32 cellular contexts compared by ENCODE assay signal in genomic region chr12:89742337-89743022, GRCh38.
"Had no signal": no experiment of that assay in that cellular context is flagged by ENCODE, and none has a peak within 500 bp of the region (broad histone marks: within the 10 kb centered on the region; RNA-seq: fewer than 3 reads in every experiment).

No MANE protein-coding gene starts in this region.

- H3K36me3 ChIP-seq: neural progenitor cell, sigmoid colon, tibial nerve, WERI-Rb-1 had no signal

- DNase-seq: activated CD4-positive, alpha-beta memory T cell treated with anti-CD3 and anti-CD28 coated beads for 36 hours; activated CD4-positive, alpha-beta T cell treated with anti-CD3 and anti-CD28 coated beads, Interleukin-2, amount 10 ng/mL, durations not matched to agents 24 days and 14 days; activated CD4-positive, CD25-positive, alpha-beta regulatory T cell treated with anti-CD3 and anti-CD28 coated beads, Interleukin-2, amount 50 U/mL, for 72 hours; activated CD8-positive, alpha-beta memory T cell treated with anti-CD3 and anti-CD28 coated beads, Interleukin-2, amount 50 U/mL, for 4 hours; activated effector memory CD4-positive, alpha-beta T cell treated with anti-CD3 and anti-CD28 coated beads, Interleukin-2, amount 50 U/mL, for 16 hours; activated naive CD4-positive, alpha-beta T cell treated with anti-CD3 and anti-CD28 coated beads for 36 hours; activated naive CD8-positive, alpha-beta T cell treated with anti-CD3 and anti-CD28 coated beads, Interleukin-2, amount 10 ng/mL, durations not matched to agents 7 days and 5 days; activated T-cell treated with anti-CD3 and anti-CD28 coated beads, Interleukin-2, amount 50 U/mL, for 1 hour; amniotic stem cell; caudate nucleus; head of caudate nucleus; hippocampal formation; left colon; mesenchymal stem cell; natural killer cell; occipital lobe; psoas muscle; sigmoid colon; small intestine; stimulated activated CD4-positive, alpha-beta T cell treated with anti-CD3 and anti-CD28 coated beads, Interleukin-1b, Interleukin-23, amount 100 ng/mL, for 48 hours; stimulated activated CD4-positive, alpha-beta T cell treated with anti-CD3 and anti-CD28 coated beads, Interleukin-4, amount 100 ng/mL, for 4 hours; stimulated activated CD8-positive, alpha-beta memory T cell treated with anti-CD3 and anti-CD28 coated beads, Interleukin-4, amount 100 ng/mL, for 48 hours; stimulated activated naive CD4-positive, alpha-beta T cell treated with Interleukin-2 at 50 U/mL for 16 hours; T1000; WERI-Rb-1 had no signal

- H3K79me2 ChIP-seq: parathyroid adenoma had no signal

- H2AFZ ChIP-seq: neural progenitor cell, parathyroid adenoma had no signal

- H3K9ac ChIP-seq: neural progenitor cell, parathyroid adenoma had no signal

- ATAC-seq: left colon, natural killer cell, psoas muscle had no signal

- H3K27me3 ChIP-seq: neural progenitor cell, sigmoid colon, tibial nerve had no signal

- H3K4me2 ChIP-seq: neural progenitor cell had no signal

- H3K4me1 Mint-ChIP-seq: activated naive CD8-positive, alpha-beta T cell treated with anti-CD3 and anti-CD28 coated beads, Interleukin-2, amount 10 ng/mL, durations not matched to agents 7 days and 5 days; neural progenitor cell had no signal

- H3K4me1 ChIP-seq: neural progenitor cell, parathyroid adenoma, psoas muscle, sigmoid colon, tibial nerve had no signal

- H3K27me3 Mint-ChIP-seq: activated CD4-positive, alpha-beta memory T cell treated with anti-CD3 and anti-CD28 coated beads for 36 hours; activated naive CD8-positive, alpha-beta T cell treated with anti-CD3 and anti-CD28 coated beads, Interleukin-2, amount 10 ng/mL, durations not matched to agents 7 days and 5 days had no signal

- H3K4me3 ChIP-seq: neural progenitor cell, psoas muscle, sigmoid colon, tibial nerve had no signal

- H3K27ac Mint-ChIP-seq: activated CD4-positive, alpha-beta memory T cell treated with anti-CD3 and anti-CD28 coated beads for 36 hours; activated CD4-positive, alpha-beta T cell treated with anti-CD3 and anti-CD28 coated beads, Interleukin-2, amount 10 ng/mL, durations not matched to agents 24 days and 14 days; activated naive CD4-positive, alpha-beta T cell treated with anti-CD3 and anti-CD28 coated beads for 36 hours; activated naive CD8-positive, alpha-beta T cell treated with anti-CD3 and anti-CD28 coated beads, Interleukin-2, amount 10 ng/mL, durations not matched to agents 7 days and 5 days; activated T-helper 1 cell treated with anti-CD3 and anti-CD28 coated beads, Interleukin-12 subunit alpha, Interleukin-12 subunit beta, Interleukin-2, Interleukin-4 antibody, amounts not matched to agents 30 ng/mL and 10 ng/mL and 1 ng/mL, durations not matched to agents 14 hours and 24 hours and 36 hours; natural killer cell; neural progenitor cell had no signal

- H3K27ac ChIP-seq: neural progenitor cell, parathyroid adenoma, psoas muscle, sigmoid colon, tibial nerve, WERI-Rb-1 had no signal

- H3K4me3 Mint-ChIP-seq: activated CD4-positive, alpha-beta memory T cell treated with anti-CD3 and anti-CD28 coated beads for 36 hours; activated CD4-positive, alpha-beta T cell treated with anti-CD3 and anti-CD28 coated beads, Interleukin-2, amount 10 ng/mL, durations not matched to agents 24 days and 14 days; activated naive CD4-positive, alpha-beta T cell treated with anti-CD3 and anti-CD28 coated beads for 36 hours; activated naive CD8-positive, alpha-beta T cell treated with anti-CD3 and anti-CD28 coated beads, Interleukin-2, amount 10 ng/mL, durations not matched to agents 7 days and 5 days; activated T-helper 1 cell treated with anti-CD3 and anti-CD28 coated beads, Interleukin-12 subunit alpha, Interleukin-12 subunit beta, Interleukin-2, Interleukin-4 antibody, amounts not matched to agents 30 ng/mL and 10 ng/mL and 1 ng/mL, durations not matched to agents 14 hours and 24 hours and 36 hours; natural killer cell; neural progenitor cell had no signal

- FAIRE-seq: astrocyte, endothelial cell of umbilical vein, keratinocyte had no signal
